In genomic region chr16:56681939-56682702, GRCh38 we compare ENCODE assay signal across 8 cellular contexts. TPM values are rescaled to one million over a fixed set of nuclear protein-coding genes. Genes with fewer than 3 reads are reported as not detected.
A peak's percentile ranks its signal among the peaks of the same experiment; 100 is the strongest.
DNase-seq lines count a peak whose midpoint lies in the region; ATAC-seq lines count a peak whose summit lies in the region.

MT1X (plus strand) TSS chr16:56682470; CDS start chr16:56682541, 71 bp downstream.

- peak within 1 kb of the TSS; percentile 84 to 96 for H3K4me3 Mint-ChIP-seq in effector memory CD8-positive, alpha-beta T cell

- no peaks in the 10 kb centered on the region for H3K9me3 Mint-ChIP-seq in effector memory CD8-positive, alpha-beta T cell

- ATAC-seq in GM19467 (IDR thresholded peaks at IDR 0.05; ENCODE audit: unreplicated experiment) = peak; percentile 93
- peak; percentile 98 for ATAC-seq in effector memory CD8-positive, alpha-beta T cell (replicated peaks)

- peaks cover 19 to 21% of the 10 kb centered on the region in 2 donors for H3K4me1 Mint-ChIP-seq in effector memory CD8-positive, alpha-beta T cell (ENCODE audit: low read depth in 2 of 2)

- DNase-seq in CMK (ENCODE audit: low read depth) (peak; percentile 49), HPDE6-E6E7 (ENCODE audit: extremely low spot score) (peak; percentile 93), NOMO-1 treated with DMSO at 0.1 percent for 48 hours (lab: John Stamatoyannopoulos, UW; ENCODE audit: unreplicated experiment) (peak; percentile 86), mesenteric fat pad (ENCODE audit: low spot score) (peak; percentile 99)
- peak; percentile 67 to 72 for DNase-seq in activated CD8-positive, alpha-beta memory T cell treated with anti-CD3 and anti-CD28 coated beads for 4 hours (ENCODE audit: low read depth in 2 of 2)
- DNase-seq in effector memory CD8-positive, alpha-beta T cell = peak; percentile 86 to 89 (median 89)
- peak; percentile 83 for DNase-seq in stimulated activated CD8-positive, alpha-beta memory T cell treated with anti-CD3 and anti-CD28 coated beads, Interleukin-15, amount 100 ng/mL, for 24 hours (ENCODE audit: low read depth)

- H3K36me3 Mint-ChIP-seq in effector memory CD8-positive, alpha-beta T cell (ENCODE audit: insufficient read depth) = peaks cover 13% of the 10 kb centered on the region

- H3K27me3 Mint-ChIP-seq in effector memory CD8-positive, alpha-beta T cell = no peaks in the 10 kb centered on the region

- peak within 1 kb of the TSS; percentile 90 to 96 for H3K27ac Mint-ChIP-seq in effector memory CD8-positive, alpha-beta T cell

RNA-seq across cellular contexts. Expression of gene MT1X, which starts in this region (rescaled TPM):
- total RNA-seq in mesenteric fat pad = 971 TPM

Comparison
In these comparisons a context has a peak if more than half of its experiments do, and no peak if none do; other contexts are left out.
1. Peak in every context shown above with its lines: DNase-seq and ATAC-seq.
2. DNase-seq: peak in every context shown above with its lines; median percentile 99 in mesenteric fat pad; 93 in HPDE6-E6E7; 89 in effector memory CD8-positive, alpha-beta T cell; 86 in NOMO-1 treated with DMSO at 0.1 percent for 48 hours; 83 in stimulated activated CD8-positive, alpha-beta memory T cell treated with anti-CD3 and anti-CD28 coated beads, Interleukin-15, amount 100 ng/mL, for 24 hours; 70 in activated CD8-positive, alpha-beta memory T cell treated with anti-CD3 and anti-CD28 coated beads for 4 hours; 49 in CMK.